8 cellular contexts compared by ENCODE assay signal in genomic region chr10:74827045-74827441, GRCh38. TPM values are rescaled to one million over a fixed set of nuclear protein-coding genes. Genes with fewer than 3 reads are reported as not detected.
DNase-seq lines count a peak whose midpoint lies in the region; ATAC-seq, FAIRE-seq and TF ChIP-seq lines count a peak whose summit lies in the region.

No MANE protein-coding gene starts in this region.

- CTCF ChIA-PET in activated CD4-positive, alpha-beta memory T cell treated with anti-CD3 and anti-CD28 coated beads for 36 hours (lab: Charles Lee), result no interaction called here

- peak overlapping the region; percentile 62 for H3K9ac ChIP-seq in keratinocyte (ENCODE audit: control insufficient read depth, extremely low read depth, insufficient read depth, low read length)

- in situ Hi-C loops in GM13977 (cut with MboI; ENCODE audit: low pct_unique_long_range_greater_than_20kb, low sequenced_read_pairs, unreplicated experiment), result no loop called here

- H3K4me1 ChIP-seq in left ventricle myocardium inferior (peaks cover 67% of the 10 kb centered on the region), keratinocyte (ENCODE audit: control insufficient read depth, extremely low read depth, insufficient read depth, low read length) (peaks cover 4% of the 10 kb centered on the region), testis (peaks cover 41% of the 10 kb centered on the region)

- peak overlapping the region; percentile 91 for H3K27ac Mint-ChIP-seq in activated CD4-positive, alpha-beta memory T cell treated with anti-CD3 and anti-CD28 coated beads for 36 hours

- peak overlapping the region; percentile 96 for H3K4me3 ChIP-seq in left ventricle myocardium inferior
- H3K4me3 ChIP-seq in keratinocyte (ENCODE audit: control insufficient read depth in 2 of 3, extremely low read depth in 1 of 3, insufficient read depth in 2 of 3, low read depth in 1 of 3, low read length in 3 of 3), result peak overlapping the region; percentile 54 to 92 (median 80)
- H3K4me3 ChIP-seq in testis, result peak overlapping the region; percentile 89 to 98

- H3K36me3 Mint-ChIP-seq in activated CD4-positive, alpha-beta memory T cell treated with anti-CD3 and anti-CD28 coated beads for 36 hours, result no peaks in the 10 kb centered on the region

- peak overlapping the region; percentile 94 for H3K4me2 ChIP-seq in keratinocyte (ENCODE audit: control insufficient read depth, extremely low read depth, insufficient read depth, low read depth, low read length)

- POLR2A ChIA-PET in activated CD4-positive, alpha-beta memory T cell treated with anti-CD3 and anti-CD28 coated beads for 36 hours (lab: Charles Lee), result interaction anchor here (0.5 kb wide), 1 partner anchor 339 kb away, joined by 5 read pairs; no protein-coding TSS in a partner anchor

- no peaks in the 10 kb centered on the region for H4K20me1 ChIP-seq in keratinocyte (ENCODE audit: control insufficient read depth, extremely low read depth, insufficient read depth, low read length)

- H3K4me1 Mint-ChIP-seq in activated CD4-positive, alpha-beta memory T cell treated with anti-CD3 and anti-CD28 coated beads for 36 hours (ENCODE audit: low read depth), result peaks cover 64% of the 10 kb centered on the region

- H3K9me3 ChIP-seq in left ventricle myocardium inferior (replicated peaks), result no peaks in the 10 kb centered on the region
- H3K9me3 ChIP-seq in keratinocyte (ENCODE audit: control insufficient read depth, low read depth, low read length), result no peaks in the 10 kb centered on the region
- H3K9me3 ChIP-seq in testis, result no peaks in the 10 kb centered on the region

- DNase-seq in left ventricle myocardium inferior (no peak), Right ventricle myocardium inferior (ENCODE audit: missing footprints) (no peak), keratinocyte (ENCODE audit: low read depth, low spot score) (no peak), testis (no peak), GM13977 (ENCODE audit: low spot score) (no peak)
- no peak for DNase-seq in activated CD4-positive, alpha-beta memory T cell treated with anti-CD3 and anti-CD28 coated beads for 36 hours

- peak overlapping the region; percentile 93 for H2AFZ ChIP-seq in keratinocyte (ENCODE audit: control insufficient read depth, low read length)

- no peaks in the 10 kb centered on the region for H3K9me3 Mint-ChIP-seq in activated CD4-positive, alpha-beta memory T cell treated with anti-CD3 and anti-CD28 coated beads for 36 hours

- peak overlapping the region; percentile 89 for H3K4me3 Mint-ChIP-seq in activated CD4-positive, alpha-beta memory T cell treated with anti-CD3 and anti-CD28 coated beads for 36 hours

- intact Hi-C loops in left ventricle myocardium inferior (cut with micrococcal nuclease) (no loop called here), Right ventricle myocardium inferior (cut with DNase I) (loop anchor here (2.0 to 10.0 kb wide), 6 partner anchors 95 to 560 kb away; partner anchors contain the start of genes COMTD1 and SAMD8), testis (cut with DNase I; ENCODE audit: low total_unique reads) (no loop called here)
- intact Hi-C loops in activated CD4-positive, alpha-beta memory T cell treated with anti-CD3 and anti-CD28 coated beads for 36 hours (cut with micrococcal nuclease), result loop anchor here (2.0 to 10.0 kb wide), 4 partner anchors 185 to 832 kb away; partner anchors contain the start of gene VCL

- no peak for ATAC-seq in Right ventricle myocardium inferior
- no peak for ATAC-seq in HG02885 (IDR thresholded peaks at IDR 0.05; ENCODE audit: poor library complexity, unreplicated experiment)
- ATAC-seq in GM18909 (IDR thresholded peaks at IDR 0.05; ENCODE audit: poor library complexity, unreplicated experiment), result no peak

- H3K36me3 ChIP-seq in left ventricle myocardium inferior, result no peaks in the 10 kb centered on the region
- no peaks in the 10 kb centered on the region for H3K36me3 ChIP-seq in keratinocyte (ENCODE audit: control insufficient read depth in 2 of 2, extremely low read depth in 1 of 2, insufficient read depth in 2 of 2, low read length in 2 of 2)
- H3K36me3 ChIP-seq in testis (ENCODE audit: low read depth, missing control alignments), result no peaks in the 10 kb centered on the region

- H3K27me3 Mint-ChIP-seq in activated CD4-positive, alpha-beta memory T cell treated with anti-CD3 and anti-CD28 coated beads for 36 hours, result no peaks in the 10 kb centered on the region

- 5 to 8% methylated on average over 17 of the region's 17 CpGs for WGBS in testis, 2 donors

- H3K27me3 ChIP-seq in left ventricle myocardium inferior (ENCODE audit: low read depth) (no peaks in the 10 kb centered on the region), keratinocyte (ENCODE audit: control insufficient read depth, extremely low read depth, insufficient read depth, low read length) (no peaks in the 10 kb centered on the region), testis (no peaks in the 10 kb centered on the region)

- FAIRE-seq in keratinocyte (lab: Jason Lieb, UNC), result no peak

- peak overlapping the region; percentile 96 for H3K27ac ChIP-seq in left ventricle myocardium inferior (replicated peaks)
- peak overlapping the region; percentile 24 for H3K27ac ChIP-seq in keratinocyte (ENCODE audit: control insufficient read depth, insufficient read depth, low read length)
- peak overlapping the region; percentile 60 to 100 for H3K27ac ChIP-seq in testis

- H3K79me2 ChIP-seq in keratinocyte (ENCODE audit: control insufficient read depth, insufficient read depth, low read length), result peaks cover 11% of the 10 kb centered on the region

- TF ChIP-seq CTCF in left ventricle myocardium inferior (IDR thresholded peaks at IDR 0.05; ENCODE audit: borderline replicate concordance), result no peak
- TF ChIP-seq CTCF in keratinocyte (optimal IDR thresholded peaks at IDR 0.05 in 1 of 3, IDR thresholded peaks at IDR 0.05 in 1 of 3, conservative IDR thresholded peaks at IDR 0.05 in 1 of 3; ENCODE audit: extremely low read depth in 1 of 3, insufficient read depth in 2 of 3, low read length in 3 of 3), result no peak
- TF ChIP-seq CTCF in testis (IDR thresholded peaks at IDR 0.05), result no peak
- TF ChIP-seq CTCF in GM13977 (IDR thresholded peaks at IDR 0.05; ENCODE audit: extremely low read depth, insufficient read depth, missing control alignments), result no peak

- TF ChIP-seq POLR2A in testis (IDR thresholded peaks at IDR 0.05), result no peak

- H3K9me1 ChIP-seq in keratinocyte (ENCODE audit: control insufficient read depth, extremely low read depth, insufficient read depth, low read length), result no peaks in the 10 kb centered on the region

- dilution Hi-C loops in keratinocyte (cut with MboI; ENCODE audit: extremely low pct_ligation_motif_present, low sequenced_read_pairs), result no loop called here

RNA-seq across cellular contexts. Expression of gene KAT6B, which starts 0.6 kb away (rescaled TPM):
- total RNA-seq in left ventricle myocardium inferior (41.0 TPM), Right ventricle myocardium inferior (42.6 TPM), testis (100 to 1,000 TPM; 106 to 109 TPM)
- total RNA-seq in activated CD4-positive, alpha-beta memory T cell treated with anti-CD3 and anti-CD28 coated beads for 36 hours, result 10 to 100 TPM; 17.4 to 20.5 TPM
- polyA plus RNA-seq in keratinocyte (1.5 to 2.9 TPM (median 1.8 TPM) in 3 replicates), testis (ENCODE audit: insufficient read depth, low read depth, low replicate concordance) (23.9 TPM)
- 7.7 TPM for polyA plus RNA-seq in keratinocyte (2011; ENCODE audit: low read depth)
- 2.2 and 2.7 TPM in 2 replicates for polyA plus RNA-seq in keratinocyte (2011; cell fraction: cytosol; rRNA removed)
- polyA plus RNA-seq in keratinocyte (2011; cell fraction: nucleus; rRNA removed), result 8.7 and 9.1 TPM in 2 replicates
- 3.4 and 4.4 TPM in 2 replicates for polyA plus RNA-seq in keratinocyte (2012; ENCODE audit: low replicate concordance)
- polyA minus RNA-seq in keratinocyte, result 8.7 to 23.5 TPM (median 10.1 TPM) in 3 replicates
- polyA minus RNA-seq in keratinocyte (2011; cell fraction: cytosol; rRNA and poly(A)+ RNA removed), result 7.1 TPM
- polyA minus RNA-seq in keratinocyte (2011; cell fraction: nucleus; rRNA and poly(A)+ RNA removed), result 16.6 and 33.5 TPM in 2 replicates

Comparison
In these comparisons a context has a peak if more than half of its experiments do, and no peak if none do; other contexts are left out.
1. intact Hi-C loops: an anchor here in Right ventricle myocardium inferior (2.0 to 10.0 kb wide) and activated CD4-positive, alpha-beta memory T cell treated with anti-CD3 and anti-CD28 coated beads for 36 hours (2.0 to 10.0 kb wide); none called in left ventricle myocardium inferior and testis.
2. H3K27ac ChIP-seq: peak in every context shown above with its lines; median percentile 96 in left ventricle myocardium inferior; 80 in testis; 24 in keratinocyte.